In the genomic region with DNA sequence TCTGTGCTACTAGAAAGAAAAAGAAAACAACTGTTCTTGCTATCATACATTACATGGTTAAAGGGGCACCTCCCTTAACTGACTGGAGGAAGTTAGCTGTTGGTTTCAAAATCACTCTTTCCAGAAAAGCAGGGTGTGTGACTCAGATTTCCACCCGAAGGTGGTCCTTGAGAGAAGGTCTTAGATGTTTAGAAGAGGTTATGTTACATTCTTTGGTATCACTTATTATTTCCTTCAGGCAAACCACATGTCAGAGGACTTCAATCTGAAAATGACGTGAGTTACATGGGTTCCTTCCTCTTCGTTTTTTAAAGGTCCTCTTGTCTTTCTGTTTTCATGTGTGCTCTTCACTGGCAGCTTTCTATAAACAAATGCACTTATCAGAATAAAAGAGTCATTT, we compare ENCODE assay signal across 8 cellular contexts.
DNase-seq lines count a peak whose midpoint lies in the region; ATAC-seq and TF ChIP-seq lines count a peak whose summit lies in the region.

No MANE protein-coding gene starts in this region.

- POLR2A ChIA-PET in PC-9 (lab: Charles Lee; ENCODE audit: unreplicated experiment), result no interaction called here

- no peak overlapping the region for H3K4me2 ChIP-seq in PC-9

- H3F3A ChIP-seq in PC-9 (ENCODE audit: insufficient read depth, low read depth), result no peaks in the 10 kb centered on the region

- TF ChIP-seq POLR2A in testis (IDR thresholded peaks at IDR 0.05), result no peak

- no peaks in the 10 kb centered on the region for H4K20me1 ChIP-seq in PC-9 (ENCODE audit: insufficient read depth)

- CTCF ChIA-PET in PC-9 (lab: Charles Lee), result no interaction called here

- H3K9me2 ChIP-seq in PC-9 (ENCODE audit: insufficient read depth), result 0 out of 2 replicates have a peak, but pooled peaks cover 4% of the 10 kb centered on the region

- H3K79me2 ChIP-seq in PC-9 (ENCODE audit: low read depth), result no peaks in the 10 kb centered on the region

- H3K27me3 ChIP-seq in PC-9 (ENCODE audit: insufficient read depth, low read depth), result no peaks in the 10 kb centered on the region
- no peaks in the 10 kb centered on the region for H3K27me3 ChIP-seq in WERI-Rb-1 (ENCODE audit: insufficient read depth, low read depth, severe bottlenecking)
- H3K27me3 ChIP-seq in testis, result no peaks in the 10 kb centered on the region

- H3K36me3 ChIP-seq in PC-9 (ENCODE audit: low read depth) (no peaks in the 10 kb centered on the region), WERI-Rb-1 (no peaks in the 10 kb centered on the region), testis (ENCODE audit: low read depth, missing control alignments) (no peaks in the 10 kb centered on the region)

- intact Hi-C loops in PC-9 (cut with micrococcal nuclease; ENCODE audit: unreplicated experiment) (no loop called here), testis (cut with DNase I; ENCODE audit: low total_unique reads) (no loop called here)

- no peak for DNase-seq in PC-9
- peak; percentile 2 for DNase-seq in astrocyte of the hippocampus (ENCODE audit: low read depth, low spot score)
- DNase-seq in stimulated activated CD4-positive, alpha-beta T cell treated with anti-CD3 and anti-CD28 coated beads, TNF-alpha, amount 100 ng/mL, for 4 hours (ENCODE audit: low read depth in 3 of 3), result peak in 2 of 3 experiments; percentile 33 to 59
- DNase-seq in WERI-Rb-1, result no peak
- DNase-seq in testis, result no peak
- no peak for DNase-seq in inferior parietal cortex (ENCODE audit: extremely low spot score)

- no peak overlapping the region for H3K4me3 ChIP-seq in PC-9
- no peak overlapping the region for H3K4me3 ChIP-seq in WERI-Rb-1 (ENCODE audit: low read depth, low read length)
- H3K4me3 ChIP-seq in testis, result no peak overlapping the region

- no peak overlapping the region for H3K27ac ChIP-seq in PC-9
- H3K27ac ChIP-seq in WERI-Rb-1, result no peak overlapping the region
- H3K27ac ChIP-seq in testis, result no peak overlapping the region

- no peaks in the 10 kb centered on the region for H3K9me3 ChIP-seq in PC-9 (ENCODE audit: insufficient read depth, low read depth)
- no peaks in the 10 kb centered on the region for H3K9me3 ChIP-seq in WERI-Rb-1 (ENCODE audit: severe bottlenecking)
- H3K9me3 ChIP-seq in testis, result no peaks in the 10 kb centered on the region

- no TSS peak for BruUV-seq in PC-9 (replicated peaks; lab: Mats Ljungman, UMichigan)

- ATAC-seq in GM18499 (IDR thresholded peaks at IDR 0.05; ENCODE audit: insufficient read depth, unreplicated experiment), result peak; percentile 79
- ATAC-seq in HG02798 (IDR thresholded peaks at IDR 0.05; ENCODE audit: poor library complexity, unreplicated experiment), result peak; percentile 82

- H2AFZ ChIP-seq in PC-9, result peak overlapping the region; percentile 22; the same call in 1 of the 2 replicates

- H3K4me1 ChIP-seq in PC-9 (replicated peaks; ENCODE audit: insufficient read depth) (no peaks in the 10 kb centered on the region), testis (no peaks in the 10 kb centered on the region)

- 45 to 59% methylated on average over 3 of the region's 3 CpGs for WGBS in testis, 2 donors

- TF ChIP-seq CTCF in PC-9 (conservative IDR thresholded peaks at IDR 0.05), result no peak
- TF ChIP-seq CTCF in WERI-Rb-1 (IDR thresholded peaks at IDR 0.05; ENCODE audit: low read depth, low read length), result no peak
- TF ChIP-seq CTCF in testis (IDR thresholded peaks at IDR 0.05), result no peak

Comparison
In these comparisons a context has a peak if more than half of its experiments do, and no peak if none do; other contexts are left out.
1. DNase-seq: peak in astrocyte of the hippocampus (single experiment) and stimulated activated CD4-positive, alpha-beta T cell treated with anti-CD3 and anti-CD28 coated beads, TNF-alpha, amount 100 ng/mL, for 4 hours (2 of 3); none in PC-9 (0 of 2), WERI-Rb-1 (single experiment), testis (single experiment) and inferior parietal cortex (single experiment).